8 cellular contexts compared by ENCODE assay signal in genomic region chr10:59808896-59809643, GRCh38. TPM values are rescaled to one million over a fixed set of nuclear protein-coding genes. Genes with fewer than 3 reads are reported as not detected.
DNase-seq lines count a peak whose midpoint lies in the region; ATAC-seq, FAIRE-seq and TF ChIP-seq lines count a peak whose summit lies in the region.

No MANE protein-coding gene starts in this region.

- DNase-seq in GM04504 (ENCODE audit: low read depth) (peak; percentile 17), SK-MEL-5 (ENCODE audit: low read depth, low spot score) (peak; percentile 73), hepatic stellate cell (ENCODE audit: low spot score) (peak; percentile 32), small intestine (peak; percentile 83), T1000 (lab: John Stamatoyannopoulos, UW) (no peak)
- DNase-seq in activated naive CD8-positive, alpha-beta T cell treated with anti-CD3 and anti-CD28 coated beads for 36 hours, result peak; percentile 69

- peaks cover 30% of the 10 kb centered on the region for H3K36me3 Mint-ChIP-seq in activated naive CD8-positive, alpha-beta T cell treated with anti-CD3 and anti-CD28 coated beads for 36 hours

- H3K4me1 ChIP-seq in small intestine (ENCODE audit: control insufficient read depth in 2 of 2, insufficient read depth in 1 of 2, low read depth in 1 of 2, low read length in 1 of 2), result no peaks in the 10 kb centered on the region

- H3K9me3 Mint-ChIP-seq in activated naive CD8-positive, alpha-beta T cell treated with anti-CD3 and anti-CD28 coated beads for 36 hours, result no peaks in the 10 kb centered on the region

- no peak for FAIRE-seq in small intestine (lab: Jason Lieb, UNC)

- peak; percentile 87 for TF ChIP-seq RAD21 in Ishikawa (IDR thresholded peaks at IDR 0.05; ENCODE audit: low read depth)

- 51 to 69% (median 66%) methylated on average over 5 of the region's 5 CpGs for WGBS in small intestine, 3 donors

- no peak overlapping the region for H3K27ac ChIP-seq in small intestine (ENCODE audit: low read depth in 1 of 2, low read length in 1 of 2)

- in situ Hi-C loops in SK-MEL-5 (cut with HindIII; ENCODE audit: low pct_unique_long_range_greater_than_20kb, low sequenced_read_pairs), result no loop called here

- peaks cover 10 to 30% of the 10 kb centered on the region in 2 donors for H3K36me3 ChIP-seq in small intestine (ENCODE audit: control insufficient read depth in 2 of 2, insufficient read depth in 2 of 2, low read length in 2 of 2)

- no peaks in the 10 kb centered on the region for H3K9me3 ChIP-seq in small intestine (ENCODE audit: control insufficient read depth, low read depth)

- no peaks in the 10 kb centered on the region for H3K27me3 ChIP-seq in small intestine (ENCODE audit: control insufficient read depth in 2 of 2, insufficient read depth in 2 of 2, low read length in 2 of 2)

- no peaks in the 10 kb centered on the region for H3K4me1 Mint-ChIP-seq in activated naive CD8-positive, alpha-beta T cell treated with anti-CD3 and anti-CD28 coated beads for 36 hours

- H3K27me3 Mint-ChIP-seq in activated naive CD8-positive, alpha-beta T cell treated with anti-CD3 and anti-CD28 coated beads for 36 hours, result no peaks in the 10 kb centered on the region

- TF ChIP-seq EP300 in Ishikawa (IDR thresholded peaks at IDR 0.05; ENCODE audit: borderline replicate concordance), result no peak

- H3K4me3 Mint-ChIP-seq in activated naive CD8-positive, alpha-beta T cell treated with anti-CD3 and anti-CD28 coated beads for 36 hours, result no peak overlapping the region

- peak; percentile 86 for ATAC-seq in GM21737 (IDR thresholded peaks at IDR 0.05; ENCODE audit: unreplicated experiment)

- no peak overlapping the region for H3K4me3 ChIP-seq in small intestine (ENCODE audit: low read depth in 1 of 2, low read length in 2 of 2)

- no peak overlapping the region for H3K27ac Mint-ChIP-seq in activated naive CD8-positive, alpha-beta T cell treated with anti-CD3 and anti-CD28 coated beads for 36 hours

TF ChIP-seq in Ishikawa, 13 proteins besides CTCF, POLR2A, EP300 and RAD21:
- TF ChIP-seq ZBTB7A (IDR thresholded peaks at IDR 0.05; ENCODE audit: low read depth) (no peak), TEAD4 (IDR thresholded peaks at IDR 0.05) (no peak), MAX (IDR thresholded peaks at IDR 0.05) (no peak), TCF12 (IDR thresholded peaks at IDR 0.05; ENCODE audit: low read depth) (no peak), REST (IDR thresholded peaks at IDR 0.05; ENCODE audit: low read depth) (no peak), CREB1 (IDR thresholded peaks at IDR 0.05; ENCODE audit: low read depth) (no peak), TAF1 (IDR thresholded peaks at IDR 0.05; ENCODE audit: low read depth) (no peak), YY1 (IDR thresholded peaks at IDR 0.05; ENCODE audit: low read depth) (no peak)

RNA-seq across cellular contexts. Expression of gene MRLN, which starts 55.8 kb away (rescaled TPM):
- not detected in 2 replicates for total RNA-seq in SK-MEL-5 (2014; rRNA removed; shearing (Covaris generic))
- polyA plus RNA-seq in SK-MEL-5 (2015; cell fraction: cytosol; rRNA removed), result not detected in 2 replicates
- not detected in 2 replicates for polyA plus RNA-seq in SK-MEL-5 (2015; cell fraction: nucleus; rRNA removed)
- not detected for total RNA-seq in activated naive CD8-positive, alpha-beta T cell treated with anti-CD3 and anti-CD28 coated beads for 36 hours
- polyA plus RNA-seq in small intestine, result not detected
